In the genomic region with DNA sequence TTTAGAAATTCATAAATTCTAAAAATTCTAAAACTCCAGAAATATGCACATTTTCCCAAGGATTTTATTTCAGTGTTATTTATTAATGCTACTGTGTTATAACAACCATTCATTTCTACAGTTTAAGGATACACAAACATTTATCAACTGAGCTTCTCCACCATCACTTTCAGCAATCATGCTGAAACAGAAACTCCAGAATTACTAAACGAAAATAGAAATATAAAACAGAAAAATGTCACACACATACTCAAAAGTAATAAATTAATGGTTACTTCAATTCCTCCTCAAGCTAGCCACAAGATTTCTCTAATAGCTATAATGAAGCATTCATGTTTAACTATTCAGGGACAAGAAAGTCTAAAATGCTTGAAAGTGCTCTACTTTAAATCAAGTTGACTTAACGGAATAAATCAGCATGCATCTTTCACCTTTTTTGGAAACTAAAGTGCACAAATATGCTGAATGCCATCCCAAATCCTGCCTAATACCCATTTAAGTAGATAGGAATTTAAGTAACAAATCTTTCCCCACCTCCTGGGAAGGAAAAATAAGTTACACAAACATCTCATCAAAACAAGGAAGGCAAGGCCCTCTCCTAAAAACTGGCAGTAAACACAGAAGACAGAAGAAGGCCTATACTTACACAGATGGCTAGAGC, we compare ENCODE assay signal across 8 cellular contexts. TPM values are rescaled to one million over a fixed set of nuclear protein-coding genes. Genes with fewer than 3 reads are reported as not detected.
DNase-seq lines count a peak whose midpoint lies in the region; ATAC-seq, FAIRE-seq and TF ChIP-seq lines count a peak whose summit lies in the region.

No MANE protein-coding gene starts in this region.

- WGBS in body of pancreas, 2 donors = 9 to 15% methylated on average over 2 of the region's 2 CpGs
- 56% methylated on average over 2 of the region's 2 CpGs for WGBS in liver

- peak; percentile 14 for FAIRE-seq in A204.1 (lab: Jason Lieb, UNC)

- H3K4me3 ChIP-seq in HEK293 (ENCODE audit: low read depth, low read length) (peak overlapping the region; percentile 47), body of pancreas (peak overlapping the region in 1 of 2 donors; percentile 4), liver (ENCODE audit: low read depth in 1 of 3, low read length in 3 of 3) (peak overlapping the region; percentile 22 to 78 (median 40))
- no peak overlapping the region for H3K4me3 ChIP-seq in CD8-positive, alpha-beta T cell (ENCODE audit: low read depth, low read length)

- TF ChIP-seq RAD21 in liver (IDR thresholded peaks at IDR 0.05) = no peak

- H3K27me3 ChIP-seq in body of pancreas (no peaks in the 10 kb centered on the region), liver (ENCODE audit: control insufficient read depth in 4 of 4, insufficient read depth in 4 of 4, low read length in 3 of 4) (no peaks in the 10 kb centered on the region)
- no peaks in the 10 kb centered on the region for H3K27me3 ChIP-seq in CD8-positive, alpha-beta T cell (ENCODE audit: insufficient read depth, low read length)

- H3K27ac ChIP-seq in HEK293 (ENCODE audit: extremely low read depth, low read depth, low read length) (peak overlapping the region; percentile 36), body of pancreas (peak overlapping the region in 3 of 4 donors; percentile 62 to 74 (median 72)), liver (ENCODE audit: low read depth in 1 of 2, low read length in 2 of 2) (peak overlapping the region; percentile 7 to 55)
- H3K27ac ChIP-seq in CD8-positive, alpha-beta T cell (ENCODE audit: low read depth, low read length) = no peak overlapping the region

- no peaks in the 10 kb centered on the region for H3K36me3 Mint-ChIP-seq in CD8-positive, alpha-beta T cell

- no peak for TF ChIP-seq POLR2A in body of pancreas (IDR thresholded peaks at IDR 0.05)

- H3K9ac ChIP-seq in liver (ENCODE audit: low read depth in 1 of 2, low read length in 2 of 2) = peak overlapping the region in 1 of 2 donors; percentile 59

- H3K4me3 Mint-ChIP-seq in CD8-positive, alpha-beta T cell = no peak overlapping the region

- no peaks in the 10 kb centered on the region for H3K4me1 ChIP-seq in HEK293 (ENCODE audit: control insufficient read depth, insufficient read depth, low read length)
- H3K4me1 ChIP-seq in body of pancreas = peaks cover 25% of the 10 kb centered on the region
- peaks cover 0 to 10% (median 0%) of the 10 kb centered on the region in 4 donors for H3K4me1 ChIP-seq in liver (ENCODE audit: control insufficient read depth in 4 of 4, insufficient read depth in 4 of 4, low read length in 3 of 4)
- no peaks in the 10 kb centered on the region for H3K4me1 ChIP-seq in CD8-positive, alpha-beta T cell (ENCODE audit: insufficient read depth, low read length)

- peak; percentile 66 for ATAC-seq in body of pancreas
- ATAC-seq in CD8-positive, alpha-beta T cell = no peak

- no peaks in the 10 kb centered on the region for H3K9me3 ChIP-seq in HEK293 (ENCODE audit: control insufficient read depth, insufficient read depth, low read depth, low read length)
- H3K9me3 ChIP-seq in body of pancreas = no peaks in the 10 kb centered on the region
- no peaks in the 10 kb centered on the region for H3K9me3 ChIP-seq in liver (ENCODE audit: control insufficient read depth in 4 of 4, low read length in 3 of 4)
- H3K9me3 ChIP-seq in CD8-positive, alpha-beta T cell (ENCODE audit: low read length) = no peaks in the 10 kb centered on the region

- POLR2A ChIA-PET in HEK293 (lab: Yijun Ruan, JAX) = interaction anchor here (0.6 kb wide), 2 partner anchors 52 to 781 kb away, joined by 4 read pairs; no protein-coding TSS in a partner anchor
- POLR2A ChIA-PET in CD8-positive, alpha-beta T cell (lab: Charles Lee) = no interaction called here

- H3K36me3 ChIP-seq in HEK293 (ENCODE audit: control insufficient read depth in 2 of 2, insufficient read depth in 1 of 2, low read length in 2 of 2) (no peaks in the 10 kb centered on the region), body of pancreas (replicated peaks in 1 of 2; ENCODE audit: insufficient read depth in 1 of 2, low read depth in 2 of 2) (no peaks in the 10 kb centered on the region), liver (ENCODE audit: control insufficient read depth in 4 of 4, insufficient read depth in 3 of 4, low read depth in 1 of 4, low read length in 3 of 4) (no peaks in the 10 kb centered on the region)
- H3K36me3 ChIP-seq in CD8-positive, alpha-beta T cell (ENCODE audit: insufficient read depth, low read length) = no peaks in the 10 kb centered on the region

- peaks cover 7% of the 10 kb centered on the region for H3K4me1 Mint-ChIP-seq in CD8-positive, alpha-beta T cell (ENCODE audit: low read depth)

- H3K9me3 Mint-ChIP-seq in CD8-positive, alpha-beta T cell = peaks cover 9% of the 10 kb centered on the region

- CTCF ChIA-PET in HEK293 (lab: Yijun Ruan, JAX) = interaction anchor here (0.8 kb wide), 1 partner anchor 54 kb away, joined by 3 read pairs; no protein-coding TSS in a partner anchor
- CTCF ChIA-PET in CD8-positive, alpha-beta T cell (lab: Charles Lee) = no interaction called here

- peaks cover 4% of the 10 kb centered on the region for H3K27me3 Mint-ChIP-seq in CD8-positive, alpha-beta T cell (ENCODE audit: low read depth)

- no peak overlapping the region for H3K27ac Mint-ChIP-seq in CD8-positive, alpha-beta T cell

- no peak for TF ChIP-seq CTCF in HEK293 (tag by site-specific recombination; IDR thresholded peaks at IDR 0.05)
- TF ChIP-seq CTCF in body of pancreas (IDR thresholded peaks at IDR 0.05) = no peak
- no peak for TF ChIP-seq CTCF in liver (IDR thresholded peaks at IDR 0.05; ENCODE audit: low read depth, low read length, missing input control)
- no peak for TF ChIP-seq CTCF in CD8-positive, alpha-beta T cell (IDR thresholded peaks at IDR 0.05)
- no peak for TF ChIP-seq CTCF in GM20000 (IDR thresholded peaks at IDR 0.05; ENCODE audit: extremely low read depth, missing control alignments)

- intact Hi-C loops in body of pancreas (cut with DNase I) = no loop called here
- intact Hi-C loops in CD8-positive, alpha-beta T cell (cut with DNase I, micrococcal nuclease) = no loop called here

- DNase-seq in body of pancreas (no peak), NCI-H2081 (lab: John Stamatoyannopoulos, UW) (no peak), GM20000 (ENCODE audit: low spot score) (no peak)
- no peak for DNase-seq in CD8-positive, alpha-beta T cell
- DNase-seq in activated CD4-positive, alpha-beta T cell treated with anti-CD3 and anti-CD28 coated beads, Interleukin-2, amount 50 U/mL, for 1 hour = no peak

TF ChIP-seq in HEK293, 187 proteins besides CTCF, POLR2A, EP300 and RAD21 (continues in another document):
- TF ChIP-seq, protein P1, sequence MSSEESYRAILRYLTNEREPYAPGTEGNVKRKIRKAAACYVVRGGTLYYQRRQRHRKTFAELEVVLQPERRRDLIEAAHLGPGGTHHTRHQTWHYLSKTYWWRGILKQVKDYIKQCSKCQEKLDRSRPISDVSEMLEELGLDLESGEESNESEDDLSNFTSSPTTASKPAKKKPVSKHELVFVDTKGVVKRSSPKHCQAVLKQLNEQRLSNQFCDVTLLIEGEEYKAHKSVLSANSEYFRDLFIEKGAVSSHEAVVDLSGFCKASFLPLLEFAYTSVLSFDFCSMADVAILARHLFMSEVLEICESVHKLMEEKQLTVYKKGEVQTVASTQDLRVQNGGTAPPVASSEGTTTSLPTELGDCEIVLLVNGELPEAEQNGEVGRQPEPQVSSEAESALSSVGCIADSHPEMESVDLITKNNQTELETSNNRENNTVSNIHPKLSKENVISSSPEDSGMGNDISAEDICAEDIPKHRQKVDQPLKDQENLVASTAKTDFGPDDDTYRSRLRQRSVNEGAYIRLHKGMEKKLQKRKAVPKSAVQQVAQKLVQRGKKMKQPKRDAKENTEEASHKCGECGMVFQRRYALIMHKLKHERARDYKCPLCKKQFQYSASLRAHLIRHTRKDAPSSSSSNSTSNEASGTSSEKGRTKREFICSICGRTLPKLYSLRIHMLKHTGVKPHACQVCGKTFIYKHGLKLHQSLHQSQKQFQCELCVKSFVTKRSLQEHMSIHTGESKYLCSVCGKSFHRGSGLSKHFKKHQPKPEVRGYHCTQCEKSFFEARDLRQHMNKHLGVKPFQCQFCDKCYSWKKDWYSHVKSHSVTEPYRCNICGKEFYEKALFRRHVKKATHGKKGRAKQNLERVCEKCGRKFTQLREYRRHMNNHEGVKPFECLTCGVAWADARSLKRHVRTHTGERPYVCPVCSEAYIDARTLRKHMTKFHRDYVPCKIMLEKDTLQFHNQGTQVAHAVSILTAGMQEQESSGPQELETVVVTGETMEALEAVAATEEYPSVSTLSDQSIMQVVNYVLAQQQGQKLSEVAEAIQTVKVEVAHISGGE (tag by site-specific recombination; conservative IDR thresholded peaks at IDR 0.05; ENCODE audit: low read depth) = peak; percentile 69

TF ChIP-seq in liver, 16 proteins besides CTCF, POLR2A, EP300 and RAD21:
- no peak for TF ChIP-seq EGR1 (IDR thresholded peaks at IDR 0.05; ENCODE audit: low read depth in 2 of 2)

RNA-seq across cellular contexts. Expression of a gene that starts 0.6 kb away (rescaled TPM):
- 10 to 100 TPM; 59.1 to 64.3 TPM for total RNA-seq in body of pancreas
- 10 to 100 TPM; 14.9 to 39.8 TPM for total RNA-seq in liver
- 10 to 100 TPM; 15.5 to 52.9 TPM for polyA plus RNA-seq in liver
- total RNA-seq in CD8-positive, alpha-beta T cell = 1 to 10 TPM; 3.9 to 4.3 TPM

RNA-seq across cellular contexts. Expression of a gene that starts 54.9 kb away (rescaled TPM):
- total RNA-seq in body of pancreas (1 to 10 TPM in 1 of 2 donors, under 1 TPM in 1; 0.99 to 3.6 TPM), liver (10 to 100 TPM in 1 of 2 donors, 1 to 10 TPM in 1; 6.4 to 21.7 TPM)
- polyA plus RNA-seq in liver = 10 to 100 TPM in 1 of 2 donors, 1 to 10 TPM in 1; 8.9 to 10.7 TPM
- total RNA-seq in CD8-positive, alpha-beta T cell = 1 to 10 TPM; 2.4 to 2.9 TPM
